ENCODE assay signal across 21 cellular contexts in genomic region chr1:67184838-67185421, GRCh38. TPM values are rescaled to one million over a fixed set of nuclear protein-coding genes. Genes with fewer than 3 reads are reported as not detected.
DNase-seq lines count a peak whose midpoint lies in the region; ATAC-seq, FAIRE-seq and TF ChIP-seq lines count a peak whose summit lies in the region.
"Had no signal": no experiment of that assay in that cellular context is flagged by ENCODE, and none has a peak within 500 bp of the region (broad histone marks: within the 10 kb centered on the region; RNA-seq: fewer than 3 reads in every experiment).

No MANE protein-coding gene starts in this region.

- no peak overlapping the region for H4K8ac ChIP-seq in IMR-90 (ENCODE audit: low read depth in 2 of 2, low read length in 2 of 2)

- ATAC-seq in IMR-90 (ENCODE audit: low read depth) (peak; percentile 54), K562 (no peak)
- ATAC-seq in natural killer cell treated with Interleukin-12 subunit alpha and Interleukin-12 subunit beta and Interleukin-15 and Interleukin-18, amount 100 ng/mL, for 72 hours = no peak
- ATAC-seq: HepG2 had no signal

- no peaks in the 10 kb centered on the region for H3K9me3 Mint-ChIP-seq in natural killer cell treated with Interleukin-12 subunit alpha and Interleukin-12 subunit beta and Interleukin-15 and Interleukin-18, amount 100 ng/mL, for 72 hours

- no peaks in the 10 kb centered on the region for H3K27me3 Mint-ChIP-seq in natural killer cell treated with Interleukin-12 subunit alpha and Interleukin-12 subunit beta and Interleukin-15 and Interleukin-18, amount 100 ng/mL, for 72 hours

- H3K4me3 Mint-ChIP-seq in natural killer cell treated with Interleukin-12 subunit alpha and Interleukin-12 subunit beta and Interleukin-15 and Interleukin-18, amount 100 ng/mL, for 72 hours = no peak overlapping the region
- H3K4me3 Mint-ChIP-seq: CD14-positive monocyte; CD4-positive, alpha-beta memory T cell; H9 had no signal

- H3K9ac ChIP-seq in IMR-90 (ENCODE audit: low read depth, low read length) (no peak overlapping the region), K562 (ENCODE audit: insufficient read depth in 1 of 2, low read depth in 2 of 2, low read length in 2 of 2) (no peak overlapping the region)
- H3K9ac ChIP-seq: BLaER1 had no signal

- no peak overlapping the region for H2AK5ac ChIP-seq in IMR-90 (ENCODE audit: low read depth, low read length)

- H3K27ac Mint-ChIP-seq in natural killer cell treated with Interleukin-12 subunit alpha and Interleukin-12 subunit beta and Interleukin-15 and Interleukin-18, amount 100 ng/mL, for 72 hours = no peak overlapping the region
- H3K27ac Mint-ChIP-seq: CD14-positive monocyte; CD4-positive, alpha-beta memory T cell; H9 had no signal

- H2AK9ac ChIP-seq in IMR-90 (replicated peaks; ENCODE audit: low read depth, low read length, poor library complexity) = no peak overlapping the region

- peaks cover 7% of the 10 kb centered on the region for H3K36me3 Mint-ChIP-seq in natural killer cell treated with Interleukin-12 subunit alpha and Interleukin-12 subunit beta and Interleukin-15 and Interleukin-18, amount 100 ng/mL, for 72 hours
- H3K36me3 Mint-ChIP-seq: CD14-positive monocyte; CD4-positive, alpha-beta memory T cell had no signal

- in situ Hi-C loops in IMR-90 (cut with MboI; ENCODE audit: low sequenced_read_pairs) = no loop called here
- in situ Hi-C loops in K562 (cut with MboI) = no loop called here

- no peaks in the 10 kb centered on the region for H3K79me2 ChIP-seq in K562 (ENCODE audit: control insufficient read depth, insufficient read depth, low read length)

- DNase-seq in DMS53 (lab: John Stamatoyannopoulos, UW) = peak; percentile 56
- no peak for DNase-seq in GM12892 (ENCODE audit: insufficient read length)
- DNase-seq in IMR-90 = no peak
- DNase-seq in K562 (ENCODE audit: extremely low read depth in 1 of 4, low spot score in 3 of 4) = no peak
- no peak for DNase-seq in natural killer cell treated with Interleukin-12 subunit alpha and Interleukin-12 subunit beta and Interleukin-15 and Interleukin-18, amount 100 ng/mL, for 72 hours (ENCODE audit: low spot score)
- DNase-seq in NCI-H524 treated with DMSO at 0.1 percent for 48 hours (lab: John Stamatoyannopoulos, UW) = no peak
- DNase-seq in ascending aorta (ENCODE audit: low spot score in 2 of 2) = no peak
- DNase-seq in NCI-H1048 (lab: John Stamatoyannopoulos, UW) = no peak
- DNase-seq: 8988T; CD4-positive, alpha-beta memory T cell; DMS153; DND-41; EL; GOT3; H9 had no signal

- no peak overlapping the region for H4K5ac ChIP-seq in IMR-90 (ENCODE audit: low read depth, low read length)

- H2BK5ac ChIP-seq in IMR-90 (ENCODE audit: low read depth, low read length, poor library complexity, severe bottlenecking) = no peak overlapping the region

- no peak overlapping the region for H2BK15ac ChIP-seq in IMR-90 (ENCODE audit: low read depth, low read length)

- CTCF ChIA-PET in IMR-90 (lab: Yijun Ruan, JAX) (interaction anchor here (1.0 kb wide), 1 partner anchor 27 kb away, joined by 5 read pairs; no protein-coding TSS in a partner anchor), K562 (lab: Yijun Ruan, JAX; ENCODE audit: low intra/inter-chr PET ratio) (no interaction called here)

- no peaks in the 10 kb centered on the region for H3K9me1 ChIP-seq in IMR-90 (ENCODE audit: insufficient read depth, low read length)
- H3K9me1 ChIP-seq in K562 (ENCODE audit: control insufficient read depth, insufficient read depth, low read length) = no peaks in the 10 kb centered on the region

- peak; percentile 58 for FAIRE-seq in GM12892 (lab: Jason Lieb, UNC)
- FAIRE-seq in K562 (lab: Jason Lieb, UNC) = no peak
- FAIRE-seq: HepG2 had no signal

- no peak for TF ChIP-seq POLR2A in GM12892 (IDR thresholded peaks at IDR 0.05; ENCODE audit: low read depth, low read length)
- TF ChIP-seq POLR2A in IMR-90 (IDR thresholded peaks at IDR 0.05; ENCODE audit: low read depth, low read length) = no peak
- no peak for TF ChIP-seq POLR2A in K562 (conservative IDR thresholded peaks at IDR 0.05)

- H3K4me1 ChIP-seq in IMR-90 (ENCODE audit: control insufficient read depth, insufficient read depth, low read length) (no peaks in the 10 kb centered on the region), K562 (replicated peaks in 1 of 2; ENCODE audit: control insufficient read depth in 2 of 2, insufficient read depth in 2 of 2, low read length in 2 of 2) (no peaks in the 10 kb centered on the region; a peak in 2 of 5 replicates), ascending aorta (no peaks in the 10 kb centered on the region)

- dilution Hi-C loops in IMR-90 (cut with HindIII; ENCODE audit: low sequenced_read_pairs, unreplicated experiment) = no loop called here

- H2BK20ac ChIP-seq in IMR-90 (ENCODE audit: low read depth, low read length) = no peak overlapping the region

- BruUV-seq in IMR-90 (replicated peaks; lab: Mats Ljungman, UMichigan) (no TSS peak), K562 (replicated peaks; lab: Mats Ljungman, UMichigan) (no TSS peak)

- no peak overlapping the region for H3K4ac ChIP-seq in IMR-90 (ENCODE audit: low read depth, low read length)

- H3K36me3 ChIP-seq in IMR-90 (ENCODE audit: control insufficient read depth, insufficient read depth, low read length) = no peaks in the 10 kb centered on the region
- H3K36me3 ChIP-seq in K562 (ENCODE audit: control insufficient read depth, insufficient read depth, low read length) = no peaks in the 10 kb centered on the region
- H3K36me3 ChIP-seq in ascending aorta = no peaks in the 10 kb centered on the region
- H3K36me3 ChIP-seq: BLaER1 had no signal

- no peak overlapping the region for H3K23ac ChIP-seq in IMR-90 (ENCODE audit: low read depth, low read length)

- H3K14ac ChIP-seq in IMR-90 (replicated peaks; ENCODE audit: low read depth, low read length) = no peak overlapping the region

- TF ChIP-seq CTCF in IMR-90 (conservative IDR thresholded peaks at IDR 0.05; ENCODE audit: low read depth, low read length) (no peak), K562 (IDR thresholded peaks at IDR 0.05 in 2 of 3, conservative IDR thresholded peaks at IDR 0.05 in 1 of 3; ENCODE audit: insufficient read depth in 2 of 3, low read depth in 1 of 3, low read length in 3 of 3) (no peak), ascending aorta (IDR thresholded peaks at IDR 0.05) (no peak)

- intact Hi-C loops in IMR-90 (cut with micrococcal nuclease) (no loop called here), K562 (cut with micrococcal nuclease) (no loop called here), ascending aorta (cut with DNase I) (no loop called here)

- peaks cover 1% of the 10 kb centered on the region; the same call in 1 of the 2 replicates for H3K27me3 ChIP-seq in IMR-90 (ENCODE audit: control insufficient read depth, insufficient read depth, low read length)
- H3K27me3 ChIP-seq in K562 (ENCODE audit: control insufficient read depth in 2 of 2, insufficient read depth in 2 of 2, low read length in 2 of 2) = no peaks in the 10 kb centered on the region
- no peaks in the 10 kb centered on the region for H3K27me3 ChIP-seq in ascending aorta
- H3K27me3 ChIP-seq: BLaER1 had no signal

- H3K18ac ChIP-seq in IMR-90 (ENCODE audit: low read depth, low read length) = no peak overlapping the region

- no peak overlapping the region for H3K27ac ChIP-seq in IMR-90 (ENCODE audit: insufficient read depth, low read length)
- no peak overlapping the region for H3K27ac ChIP-seq in K562 (ENCODE audit: extremely low read depth, low read depth, low read length)
- H3K27ac ChIP-seq in ascending aorta = no peak overlapping the region
- H3K27ac ChIP-seq: BLaER1 had no signal

- H2AFZ ChIP-seq in IMR-90 (replicated peaks; ENCODE audit: low read length, poor library complexity) = no peak overlapping the region
- peak overlapping the region; percentile 17; the same call in 1 of the 2 replicates for H2AFZ ChIP-seq in K562 (ENCODE audit: low read depth, low read length)

- no peak overlapping the region for H4K91ac ChIP-seq in IMR-90 (ENCODE audit: insufficient read depth, low read depth, low read length)

- WGBS in IMR-90 (ENCODE audit: extremely low coverage in 2 of 2, insufficient read length in 1 of 2), 2 experiments = no CpG with 5 or more reads among the region's 1 CpG
- 45% methylated on average over 1 of the region's 1 CpG for WGBS in K562 (ENCODE audit: insufficient coverage, low coverage, missing lambda C conversion rate)

- no peak for TF ChIP-seq RAD21 in IMR-90 (IDR thresholded peaks at IDR 0.05; ENCODE audit: low read length)
- no peak for TF ChIP-seq RAD21 in K562 (CRISPR knock-in tag; conservative IDR thresholded peaks at IDR 0.05 in 1 of 2, IDR thresholded peaks at IDR 0.05 in 1 of 2)

- no peak for TF ChIP-seq EP300 in K562 (IDR thresholded peaks at IDR 0.05; ENCODE audit: low read length)

- peaks cover 3% of the 10 kb centered on the region; the same call in 1 of the 2 replicates for H3K9me3 ChIP-seq in IMR-90 (ENCODE audit: control insufficient read depth, insufficient read depth, low read length)
- H3K9me3 ChIP-seq in K562 (replicated peaks; ENCODE audit: control insufficient read depth, insufficient read depth, low read depth, low read length) = no peaks in the 10 kb centered on the region; the same call in 1 of the 2 replicates
- no peaks in the 10 kb centered on the region for H3K9me3 ChIP-seq in ascending aorta

- no peak overlapping the region for H3K56ac ChIP-seq in IMR-90 (ENCODE audit: extremely low read depth, insufficient read depth, low read length)

- H3K4me3 ChIP-seq in IMR-90 (ENCODE audit: insufficient read depth, low read depth, low read length) = no peak overlapping the region
- H3K4me3 ChIP-seq in K562 = no peak overlapping the region
- H3K4me3 ChIP-seq in ascending aorta = no peak overlapping the region
- H3K4me3 ChIP-seq: BLaER1 had no signal

- H4K20me1 ChIP-seq in IMR-90 (ENCODE audit: insufficient read depth, low read length) (no peaks in the 10 kb centered on the region), K562 (replicated peaks; ENCODE audit: control insufficient read depth, insufficient read depth, low read length) (no peaks in the 10 kb centered on the region)
- H4K20me1 ChIP-seq: BLaER1 had no signal

- POLR2A ChIA-PET in IMR-90 (lab: Charles Lee; ENCODE audit: unreplicated experiment) = no interaction called here
- POLR2A ChIA-PET in K562 (lab: Yijun Ruan, JAX) = interaction anchor here (1.2 kb wide), 1 partner anchor 19 kb away, joined by 3 read pairs; the partner anchor contains the start of gene IL23R

- H3K79me1 ChIP-seq in IMR-90 (ENCODE audit: low read depth in 1 of 2, low read length in 2 of 2) = no peaks in the 10 kb centered on the region

- H3K4me1 Mint-ChIP-seq in natural killer cell treated with Interleukin-12 subunit alpha and Interleukin-12 subunit beta and Interleukin-15 and Interleukin-18, amount 100 ng/mL, for 72 hours (ENCODE audit: low read depth in 2 of 2) = peaks cover 10 to 19% of the 10 kb centered on the region in 2 donors
- H3K4me1 Mint-ChIP-seq: CD14-positive monocyte, H9 had no signal

- no peak overlapping the region for H3K4me2 ChIP-seq in IMR-90 (ENCODE audit: low read depth, low read length)
- no peak overlapping the region for H3K4me2 ChIP-seq in K562 (ENCODE audit: insufficient read depth, low read length)
- H3K4me2 ChIP-seq: BLaER1 had no signal

- H2BK120ac ChIP-seq in IMR-90 (ENCODE audit: low read depth, low read length) = no peak overlapping the region

RNA-seq across cellular contexts. Expression of gene IL23R, which starts 18.7 kb away (rescaled TPM):
- polyA plus RNA-seq in GM12892 (2012; ENCODE audit: missing spikeins) = 1.1 TPM
- total RNA-seq in IMR-90 (2012; rRNA removed) (not detected in 2 replicates), K562 (2014; rRNA removed) (22.8 and 23.0 TPM in 2 replicates), K562 (2014; rRNA removed; fragmentation: Illumina TruSeq; extraction: Trizol) (50.3 and 64.1 TPM in 2 replicates), K562 (2015; rRNA removed; fragmentation: Illumina TruSeq; extraction: Trizol) (51.0 and 52.7 TPM in 2 replicates), K562 (2021) (23.8 and 24.7 TPM in 2 replicates), ascending aorta (not detected)
- polyA plus RNA-seq in IMR-90 (2012; rRNA removed) (not detected in 2 replicates), K562 (2011; rRNA removed) (4.4 and 25.7 TPM in 2 replicates), K562 (2014; fragmentation: Illumina TruSeq; extraction: Trizol) (34.8 and 38.9 TPM in 2 replicates), K562 (2014; fragmentation: Nextera tagmentation; extraction: Ambion mirVana) (1 to 10 TPM; 5.5 to 7.0 TPM), K562 (2014; rRNA removed) (17.2 and 22.0 TPM in 2 replicates)
- not detected in 2 replicates for polyA plus RNA-seq in IMR-90 (2012; cell fraction: cytosol; rRNA removed)
- polyA plus RNA-seq in IMR-90 (2012; cell fraction: nucleus; rRNA removed; ENCODE audit: low replicate concordance) = not detected in 2 replicates
- 7.6 and 32.5 TPM in 2 replicates for total RNA-seq in K562 (2011; cell fraction: chromatin; rRNA removed; ENCODE audit: low replicate concordance)
- 3.3 and 8.6 TPM in 2 replicates for total RNA-seq in K562 (2011; cell fraction: nucleolus; rRNA removed)
- 12.7 and 14.7 TPM in 2 replicates for total RNA-seq in K562 (2011; cell fraction: nucleoplasm; rRNA removed)
- polyA plus RNA-seq in K562 (2011; cell fraction: cytosol; rRNA removed) = 0.69 and 13.2 TPM in 2 replicates
- 0.92 and 9.7 TPM in 2 replicates for polyA plus RNA-seq in K562 (2011; cell fraction: nucleus; rRNA removed)
- 13.3 and 38.2 TPM in 2 replicates for polyA plus RNA-seq in K562 (2012)
- polyA minus RNA-seq in K562 (2011; rRNA and poly(A)+ RNA removed) = 5.8 and 59.8 TPM in 2 replicates
- polyA minus RNA-seq in K562 (2011; cell fraction: cytosol; rRNA and poly(A)+ RNA removed) = 2.8 and 10.3 TPM in 2 replicates
- 1.2 and 25.8 TPM in 2 replicates for polyA minus RNA-seq in K562 (2011; cell fraction: nucleus; rRNA and poly(A)+ RNA removed)
- total RNA-seq in natural killer cell treated with Interleukin-12 subunit alpha and Interleukin-12 subunit beta and Interleukin-15 and Interleukin-18, amount 100 ng/mL, for 72 hours = 1 to 10 TPM; 7.4 to 8.3 TPM
- total RNA-seq: A673, G401, H9, HepG2 had no signal
- polyA plus RNA-seq: AG04450, CD14-positive monocyte, HepG2 had no signal

RNA-seq across cellular contexts. Expression of gene C1orf141, which starts 50.2 kb away (rescaled TPM):
- polyA plus RNA-seq in GM12892 (2012; ENCODE audit: missing spikeins) = not detected
- total RNA-seq in IMR-90 (2012; rRNA removed) (not detected in 2 replicates), K562 (2014; rRNA removed) (not detected in 2 replicates), K562 (2014; rRNA removed; fragmentation: Illumina TruSeq; extraction: Trizol) (not detected in 2 replicates), K562 (2015; rRNA removed; fragmentation: Illumina TruSeq; extraction: Trizol) (not detected in 2 replicates), K562 (2021) (0.18 TPM in 1 of 2 replicates, not detected in the other), ascending aorta (not detected)
- polyA plus RNA-seq in IMR-90 (2012; rRNA removed) (not detected in 2 replicates), K562 (2011; rRNA removed) (not detected in 2 replicates), K562 (2014; fragmentation: Illumina TruSeq; extraction: Trizol) (not detected in 2 replicates), K562 (2014; fragmentation: Nextera tagmentation; extraction: Ambion mirVana) (not detected), K562 (2014; rRNA removed) (not detected in 2 replicates)
- not detected in 2 replicates for polyA plus RNA-seq in IMR-90 (2012; cell fraction: cytosol; rRNA removed)
- not detected in 2 replicates for polyA plus RNA-seq in IMR-90 (2012; cell fraction: nucleus; rRNA removed; ENCODE audit: low replicate concordance)
- total RNA-seq in K562 (2011; cell fraction: chromatin; rRNA removed; ENCODE audit: low replicate concordance) = not detected in 2 replicates
- total RNA-seq in K562 (2011; cell fraction: nucleolus; rRNA removed) = not detected in 2 replicates
- not detected in 2 replicates for total RNA-seq in K562 (2011; cell fraction: nucleoplasm; rRNA removed)
- not detected in 2 replicates for polyA plus RNA-seq in K562 (2011; cell fraction: cytosol; rRNA removed)
- polyA plus RNA-seq in K562 (2011; cell fraction: nucleus; rRNA removed) = not detected in 2 replicates
- polyA plus RNA-seq in K562 (2012) = not detected in 2 replicates
- not detected in 2 replicates for polyA minus RNA-seq in K562 (2011; rRNA and poly(A)+ RNA removed)
- polyA minus RNA-seq in K562 (2011; cell fraction: cytosol; rRNA and poly(A)+ RNA removed) = not detected in 2 replicates
- polyA minus RNA-seq in K562 (2011; cell fraction: nucleus; rRNA and poly(A)+ RNA removed) = not detected in 2 replicates
- under 1 TPM in 1 of 2 donors, not detected in 1; 0.07 TPM for total RNA-seq in natural killer cell treated with Interleukin-12 subunit alpha and Interleukin-12 subunit beta and Interleukin-15 and Interleukin-18, amount 100 ng/mL, for 72 hours
- total RNA-seq: A673; CD4-positive, alpha-beta memory T cell; G401; H9; HepG2 had no signal
- polyA plus RNA-seq: AG04450; CD14-positive monocyte; CD4-positive, alpha-beta memory T cell; HepG2 had no signal
